ENCODE assay signal across 8 cellular contexts in genomic region chr1:25996966-25997758, GRCh38. TPM values are rescaled to one million over a fixed set of nuclear protein-coding genes. Genes with fewer than 3 reads are reported as not detected.
A peak's percentile ranks its signal among the peaks of the same experiment; 100 is the strongest.
DNase-seq lines count a peak whose midpoint lies in the region; ATAC-seq and TF ChIP-seq lines count a peak whose summit lies in the region.

No MANE protein-coding gene starts in this region.

- no peak for TF ChIP-seq CTCF in GM06990 (IDR thresholded peaks at IDR 0.05; ENCODE audit: insufficient read depth, low read length, poor library complexity, severe bottlenecking)
- TF ChIP-seq CTCF in heart left ventricle (IDR thresholded peaks at IDR 0.05) = no peak

- DNase-seq in GM06990 (ENCODE audit: extremely low read depth, insufficient read length) = peak; percentile 46
- peak; percentile 76 for DNase-seq in Karpas-422
- DNase-seq in activated T-cell treated with anti-CD3 and anti-CD28 coated beads, Interleukin-2, amount 50 U/mL, for 72 hours = peak in 1 of 2 donors; percentile 17
- no peak for DNase-seq in heart left ventricle
- DNase-seq in trophoblast cell = peak; percentile 36 to 82
- no peak for DNase-seq in T-helper 9 cell
- DNase-seq in iPS-NIHi7 (ENCODE audit: extremely low spot score) = no peak

- 0 out of 2 replicates have a peak, but pooled peaks cover 3% of the 10 kb centered on the region for H4K20me1 ChIP-seq in Karpas-422 (ENCODE audit: insufficient read depth, low read depth, low read length)

- peak overlapping the region; percentile 94 for H4K91ac ChIP-seq in trophoblast cell (ENCODE audit: low read depth, low read length)

- intact Hi-C loops in heart left ventricle (cut with DNase I) = loop anchor here in 4 of 10 donors (10.0 kb wide), 3 partner anchors 162 to 752 kb away; partner anchors contain the start of gene RSRP1 (in 1 of the 4)

- H3K23ac ChIP-seq in trophoblast cell (ENCODE audit: low read length) = no peak overlapping the region

- H2AFZ ChIP-seq in Karpas-422 (ENCODE audit: low read length) (peak overlapping the region; percentile 93), trophoblast cell (ENCODE audit: insufficient read depth, low read length, poor library complexity) (peak overlapping the region; percentile 32)

- peaks cover 8% of the 10 kb centered on the region for H3K79me1 ChIP-seq in trophoblast cell (ENCODE audit: low read length)

- no peak for ATAC-seq in activated T-cell treated with anti-CD3 and anti-CD28 coated beads, Interleukin-2, amount 50 U/mL, for 72 hours (replicated peaks in 1 of 2)
- peak in 3 of 4 donors; percentile 3 to 36 (median 23) for ATAC-seq in heart left ventricle
- ATAC-seq in HG02840 (IDR thresholded peaks at IDR 0.05; ENCODE audit: low FRiP score, unreplicated experiment) = no peak

- H2BK120ac ChIP-seq in trophoblast cell (ENCODE audit: insufficient read depth, low read length, poor library complexity) = peak overlapping the region; percentile 49

- no peaks in the 10 kb centered on the region for H3K9me2 ChIP-seq in Karpas-422 (replicated peaks; ENCODE audit: insufficient read depth, low read length)

- H3K4me3 ChIP-seq in GM06990 (replicated peaks; ENCODE audit: low read depth, low read length) = peak overlapping the region; percentile 80
- peak overlapping the region; percentile 78 for H3K4me3 ChIP-seq in Karpas-422 (ENCODE audit: low read length)
- H3K4me3 ChIP-seq in heart left ventricle = peak overlapping the region; percentile 40 to 85 (median 71)
- peak overlapping the region; percentile 71 for H3K4me3 ChIP-seq in trophoblast cell (ENCODE audit: low read depth, low read length)

- H3K4ac ChIP-seq in trophoblast cell (ENCODE audit: low read depth, low read length) = peak overlapping the region; percentile 16

- H3K27me3 ChIP-seq in GM06990 (replicated peaks; ENCODE audit: control insufficient read depth, insufficient read depth, low read length) = no peaks in the 10 kb centered on the region; the same call in 1 of the 2 replicates
- H3K27me3 ChIP-seq in Karpas-422 (ENCODE audit: low read length) = no peaks in the 10 kb centered on the region
- no peaks in the 10 kb centered on the region for H3K27me3 ChIP-seq in heart left ventricle
- no peaks in the 10 kb centered on the region for H3K27me3 ChIP-seq in trophoblast cell (ENCODE audit: insufficient read depth, low read length)

- WGBS in heart left ventricle, 4 donors = 2 to 3% (median 2%) methylated on average over 11 of the region's 11 CpGs
- WGBS in trophoblast cell (ENCODE audit: extremely low coverage, insufficient coverage, insufficient read length) = no CpG with 5 or more reads among the region's 11 CpGs

- no peaks in the 10 kb centered on the region for H3K27me3 Mint-ChIP-seq in activated T-cell treated with anti-CD3 and anti-CD28 coated beads, Interleukin-2, amount 50 U/mL, for 72 hours (ENCODE audit: low read depth)

- H3K18ac ChIP-seq in trophoblast cell (ENCODE audit: low read length) = peak overlapping the region; percentile 41

- H4K8ac ChIP-seq in trophoblast cell (ENCODE audit: low read depth, low read length) = peak overlapping the region; percentile 90

- H3K9me3 ChIP-seq in Karpas-422 (ENCODE audit: low read length) = no peaks in the 10 kb centered on the region
- no peaks in the 10 kb centered on the region for H3K9me3 ChIP-seq in heart left ventricle
- no peaks in the 10 kb centered on the region for H3K9me3 ChIP-seq in trophoblast cell (ENCODE audit: insufficient read depth, low read depth, low read length)

- TF ChIP-seq POLR2A in heart left ventricle (IDR thresholded peaks at IDR 0.05) = no peak

- H3K9ac ChIP-seq in Karpas-422 (ENCODE audit: low read length) = peak overlapping the region; percentile 75
- peak overlapping the region; percentile 74 for H3K9ac ChIP-seq in trophoblast cell (ENCODE audit: low read length)

- H3K4me2 ChIP-seq in Karpas-422 (ENCODE audit: low read depth, low read length, poor library complexity, severe bottlenecking) = peak overlapping the region; percentile 85
- peak overlapping the region; percentile 79 for H3K4me2 ChIP-seq in trophoblast cell (ENCODE audit: low read length)

- H3K27ac ChIP-seq in Karpas-422 (ENCODE audit: low read length) (peak overlapping the region; percentile 35), heart left ventricle (peak overlapping the region; percentile 35 to 93 (median 88)), trophoblast cell (ENCODE audit: low read depth, low read length) (peak overlapping the region; percentile 46)

- peak overlapping the region; percentile 96 to 100 for H3K4me3 Mint-ChIP-seq in activated T-cell treated with anti-CD3 and anti-CD28 coated beads, Interleukin-2, amount 50 U/mL, for 72 hours

- no peaks in the 10 kb centered on the region for H3K9me3 Mint-ChIP-seq in activated T-cell treated with anti-CD3 and anti-CD28 coated beads, Interleukin-2, amount 50 U/mL, for 72 hours

- peaks cover 37% of the 10 kb centered on the region for H3K4me1 Mint-ChIP-seq in activated T-cell treated with anti-CD3 and anti-CD28 coated beads, Interleukin-2, amount 50 U/mL, for 72 hours (ENCODE audit: low read depth)

- peak overlapping the region; percentile 94 for H3K27ac Mint-ChIP-seq in activated T-cell treated with anti-CD3 and anti-CD28 coated beads, Interleukin-2, amount 50 U/mL, for 72 hours

- peak overlapping the region; percentile 71 for H4K12ac ChIP-seq in trophoblast cell (ENCODE audit: low read depth, low read length)

- H3K14ac ChIP-seq in trophoblast cell (ENCODE audit: low read length) = peak overlapping the region; percentile 75

- H3K4me1 ChIP-seq in Karpas-422 (ENCODE audit: low read length) (peaks cover 20% of the 10 kb centered on the region), heart left ventricle (peaks cover 0 to 32% (median 18%) of the 10 kb centered on the region in 12 donors), trophoblast cell (ENCODE audit: control insufficient read depth in 1 of 2, insufficient read depth in 2 of 2, low read length in 2 of 2) (peaks cover 8 to 12% of the 10 kb centered on the region in 2 experiments)

- H2BK5ac ChIP-seq in trophoblast cell (ENCODE audit: low read depth, low read length, poor library complexity) = peak overlapping the region; percentile 55

- H3K79me2 ChIP-seq in Karpas-422 (ENCODE audit: low read length) = no peaks in the 10 kb centered on the region
- peaks cover 2% of the 10 kb centered on the region for H3K79me2 ChIP-seq in trophoblast cell (ENCODE audit: control insufficient read depth, insufficient read depth, low read length, poor library complexity)

- peaks cover 1 to 4% of the 10 kb centered on the region in 2 donors for H3K36me3 Mint-ChIP-seq in activated T-cell treated with anti-CD3 and anti-CD28 coated beads, Interleukin-2, amount 50 U/mL, for 72 hours (ENCODE audit: insufficient read depth in 2 of 2)

- H3K36me3 ChIP-seq in GM06990 (ENCODE audit: control insufficient read depth, insufficient read depth, low read length) = peaks cover 4% of the 10 kb centered on the region
- H3K36me3 ChIP-seq in Karpas-422 (ENCODE audit: insufficient read depth, low read length) = no peaks in the 10 kb centered on the region
- H3K36me3 ChIP-seq in heart left ventricle = no peaks in the 10 kb centered on the region
- peaks cover 0 to 1% of the 10 kb centered on the region in 2 experiments for H3K36me3 ChIP-seq in trophoblast cell (ENCODE audit: control insufficient read depth in 1 of 2, insufficient read depth in 2 of 2, low read length in 2 of 2)

- peak overlapping the region; percentile 17 for H2AK5ac ChIP-seq in trophoblast cell (ENCODE audit: low read length)

- H2BK12ac ChIP-seq in trophoblast cell (ENCODE audit: low read length) = peak overlapping the region; percentile 53

RNA-seq across cellular contexts. Expression of gene PAFAH2, which starts 0.7 kb away (rescaled TPM):
- 1.6 and 3.6 TPM in 2 replicates for total RNA-seq in Karpas-422 (2014; rRNA removed; shearing (Covaris generic); ENCODE audit: low replicate concordance)
- total RNA-seq in activated T-cell treated with anti-CD3 and anti-CD28 coated beads, Interleukin-2, amount 50 U/mL, for 72 hours = 10 to 100 TPM in 1 of 2 donors, 1 to 10 TPM in 1; 8.4 to 10.1 TPM
- total RNA-seq in heart left ventricle = 10 to 100 TPM in 4 of 9 donors, 1 to 10 TPM in 5; 5.8 to 18.6 (median 9.7) TPM
- polyA plus RNA-seq in heart left ventricle = 1 to 10 TPM; 5.9 to 7.6 TPM
- 6.7 and 7.0 TPM in 2 replicates for polyA plus RNA-seq in trophoblast cell (2013)

RNA-seq across cellular contexts. Expression of gene EXTL1, which starts 24.4 kb away (rescaled TPM):
- not detected in 2 replicates for total RNA-seq in Karpas-422 (2014; rRNA removed; shearing (Covaris generic); ENCODE audit: low replicate concordance)
- total RNA-seq in activated T-cell treated with anti-CD3 and anti-CD28 coated beads, Interleukin-2, amount 50 U/mL, for 72 hours = not detected
- total RNA-seq in heart left ventricle = 10 to 100 TPM in 2 of 9 donors, 1 to 10 TPM in 7; 1.8 to 17.5 (median 4.1) TPM
- polyA plus RNA-seq in heart left ventricle = 1 to 10 TPM; 1.2 to 5.7 TPM
- polyA plus RNA-seq in trophoblast cell (2013) = 0.29 and 0.34 TPM in 2 replicates

RNA-seq across cellular contexts. Expression of gene SLC30A2, which starts 48.8 kb away (rescaled TPM):
- total RNA-seq in Karpas-422 (2014; rRNA removed; shearing (Covaris generic); ENCODE audit: low replicate concordance) = not detected in 2 replicates
- not detected for total RNA-seq in activated T-cell treated with anti-CD3 and anti-CD28 coated beads, Interleukin-2, amount 50 U/mL, for 72 hours
- total RNA-seq in heart left ventricle = 10 to 100 TPM in 4 of 9 donors, 1 to 10 TPM in 5; 2.9 to 18.0 (median 6.5) TPM
- polyA plus RNA-seq in heart left ventricle = 1 to 10 TPM; 3.4 to 3.7 TPM
- polyA plus RNA-seq in trophoblast cell (2013) = 13.6 and 15.5 TPM in 2 replicates

Comparison
In these comparisons a context has a peak if more than half of its experiments do, and no peak if none do; other contexts are left out.
1. DNase-seq: peak in GM06990 (single experiment), Karpas-422 (single experiment) and trophoblast cell (2 of 2); none in heart left ventricle (0 of 5), T-helper 9 cell (single experiment) and iPS-NIHi7 (single experiment).
2. H3K27ac ChIP-seq: peak in every context shown above with its lines; median percentile 88 in heart left ventricle; 46 in trophoblast cell; 35 in Karpas-422.
3. ATAC-seq: peak in heart left ventricle (3 of 4); none in activated T-cell treated with anti-CD3 and anti-CD28 coated beads, Interleukin-2, amount 50 U/mL, for 72 hours (0 of 2) and HG02840 (single experiment).
4. Peak in every context shown above with its lines, with median percentiles within 50 percentile points of each other: H3K4me3 ChIP-seq.